Comparison of ENCODE assay signal across 17 cellular contexts in genomic region chr18:66136039-66136438, GRCh38.
DNase-seq lines count a peak whose midpoint lies in the region.
"Had no signal": no experiment of that assay in that cellular context is flagged by ENCODE, and none has a peak within 500 bp of the region (broad histone marks: within the 10 kb centered on the region; RNA-seq: fewer than 3 reads in every experiment).

No MANE protein-coding gene starts in this region.

- intact Hi-C loops in activated CD4-positive, alpha-beta memory T cell treated with anti-CD3 and anti-CD28 coated beads for 36 hours (cut with micrococcal nuclease), result no loop called here

- peak; percentile 82 for DNase-seq in HT1080 (ENCODE audit: low read depth)
- peak; percentile 91 for DNase-seq in NCI-H69 (lab: John Stamatoyannopoulos, UW)
- DNase-seq in foreskin melanocyte, result peak; percentile 27
- DNase-seq in pons (ENCODE audit: low spot score), result peak; percentile 11
- no peak for DNase-seq in NCI-H1048 (lab: John Stamatoyannopoulos, UW)
- no peak for DNase-seq in central memory CD4-positive, alpha-beta T cell
- no peak for DNase-seq in activated CD4-positive, alpha-beta memory T cell treated with anti-CD3 and anti-CD28 coated beads for 36 hours
- DNase-seq: activated CD4-positive, alpha-beta T cell treated with anti-CD3 and anti-CD28 coated beads for 4 hours; activated naive CD4-positive, alpha-beta T cell treated with anti-CD3 and anti-CD28 coated beads for 36 hours; BE2C; IMR-90; left cardiac atrium; NCI-H1092 treated with DMSO at 0.1 percent for 48 hours; posterior cingulate gyrus; tibial artery had no signal

- no peak overlapping the region for H3K4me3 Mint-ChIP-seq in activated CD4-positive, alpha-beta memory T cell treated with anti-CD3 and anti-CD28 coated beads for 36 hours
- H3K4me3 Mint-ChIP-seq: activated naive CD4-positive, alpha-beta T cell treated with anti-CD3 and anti-CD28 coated beads for 36 hours; brain; stimulated activated effector memory CD8-positive, alpha-beta T cell treated with anti-CD3 and anti-CD28 coated beads, Interleukin-12 subunit alpha, Interleukin-12 subunit beta, amount 100 ng/mL, for 72 hours had no signal

- CTCF ChIA-PET in activated CD4-positive, alpha-beta memory T cell treated with anti-CD3 and anti-CD28 coated beads for 36 hours (lab: Charles Lee), result no interaction called here

- H3K9me3 Mint-ChIP-seq in activated CD4-positive, alpha-beta memory T cell treated with anti-CD3 and anti-CD28 coated beads for 36 hours, result peaks cover 7% of the 10 kb centered on the region
- H3K9me3 Mint-ChIP-seq: brain had no signal

- POLR2A ChIA-PET in activated CD4-positive, alpha-beta memory T cell treated with anti-CD3 and anti-CD28 coated beads for 36 hours (lab: Charles Lee), result no interaction called here

- no peak overlapping the region for H3K27ac Mint-ChIP-seq in activated CD4-positive, alpha-beta memory T cell treated with anti-CD3 and anti-CD28 coated beads for 36 hours
- H3K27ac Mint-ChIP-seq: activated naive CD4-positive, alpha-beta T cell treated with anti-CD3 and anti-CD28 coated beads for 36 hours; brain; stimulated activated effector memory CD8-positive, alpha-beta T cell treated with anti-CD3 and anti-CD28 coated beads, Interleukin-12 subunit alpha, Interleukin-12 subunit beta, amount 100 ng/mL, for 72 hours had no signal

- no peaks in the 10 kb centered on the region for H3K27me3 Mint-ChIP-seq in activated CD4-positive, alpha-beta memory T cell treated with anti-CD3 and anti-CD28 coated beads for 36 hours
- H3K27me3 Mint-ChIP-seq: brain had no signal

- no peaks in the 10 kb centered on the region for H3K4me1 Mint-ChIP-seq in activated CD4-positive, alpha-beta memory T cell treated with anti-CD3 and anti-CD28 coated beads for 36 hours (ENCODE audit: low read depth)
- H3K4me1 Mint-ChIP-seq: stimulated activated effector memory CD8-positive, alpha-beta T cell treated with anti-CD3 and anti-CD28 coated beads, Interleukin-12 subunit alpha, Interleukin-12 subunit beta, amount 100 ng/mL, for 72 hours had no signal

- H3K36me3 Mint-ChIP-seq in activated CD4-positive, alpha-beta memory T cell treated with anti-CD3 and anti-CD28 coated beads for 36 hours, result no peaks in the 10 kb centered on the region
- H3K36me3 Mint-ChIP-seq: brain; stimulated activated effector memory CD8-positive, alpha-beta T cell treated with anti-CD3 and anti-CD28 coated beads, Interleukin-12 subunit alpha, Interleukin-12 subunit beta, amount 100 ng/mL, for 72 hours had no signal

Comparison
In these comparisons a context has a peak if more than half of its experiments do, and no peak if none do; other contexts are left out.
1. DNase-seq: peak in HT1080 (single experiment), NCI-H69 (single experiment), foreskin melanocyte (single experiment) and pons (single experiment); none in NCI-H1048 (single experiment), central memory CD4-positive, alpha-beta T cell (single experiment) and activated CD4-positive, alpha-beta memory T cell treated with anti-CD3 and anti-CD28 coated beads for 36 hours (single experiment).